ENCODE assay signal across 19 cellular contexts in genomic region chr6:22019877-22020276, GRCh38.
DNase-seq lines count a peak whose midpoint lies in the region; ATAC-seq, FAIRE-seq and TF ChIP-seq lines count a peak whose summit lies in the region.
"Had no signal": no experiment of that assay in that cellular context is flagged by ENCODE, and none has a peak within 500 bp of the region (broad histone marks: within the 10 kb centered on the region; RNA-seq: fewer than 3 reads in every experiment).

No MANE protein-coding gene starts in this region.

- H4K20me1 ChIP-seq in BLaER1 (peaks cover 4% of the 10 kb centered on the region; the same call in 1 of the 2 replicates), IMR-90 (ENCODE audit: insufficient read depth, low read length) (no peaks in the 10 kb centered on the region)

- no peak overlapping the region for H2AFZ ChIP-seq in IMR-90 (replicated peaks; ENCODE audit: low read length, poor library complexity)

- H3K4me3 ChIP-seq in BLaER1, result no peak overlapping the region
- H3K4me3 ChIP-seq in IMR-90 (ENCODE audit: insufficient read depth, low read depth, low read length), result no peak overlapping the region
- no peak overlapping the region for H3K4me3 ChIP-seq in esophagus muscularis mucosa

- DNase-seq in GM12891 (ENCODE audit: insufficient read length, low spot score) (no peak), IMR-90 (no peak), esophagus muscularis mucosa (ENCODE audit: extremely low spot score) (peak; percentile 74), KG1 (lab: John Stamatoyannopoulos, UW) (no peak)
- DNase-seq in central memory CD4-positive, alpha-beta T cell, result no peak
- DNase-seq: C1 segment of cervical spinal cord; Calu3; CD4-positive, alpha-beta memory T cell; COR-L47; DMS79 treated with DMSO at 0.1 percent for 48 hours; GOT3; H7; HCEC 1CT had no signal

- peak overlapping the region; percentile 2 for H2AK5ac ChIP-seq in IMR-90 (ENCODE audit: low read depth, low read length)

- 0 out of 2 replicates have a peak overlapping the region, but pooled peaks have one; percentile 0 for H2BK120ac ChIP-seq in IMR-90 (ENCODE audit: low read depth, low read length)

- H2BK15ac ChIP-seq in IMR-90 (ENCODE audit: low read depth, low read length), result no peak overlapping the region; the same call in 2 of the 3 replicates

- H3K4me1 ChIP-seq in BLaER1 (peaks cover 32% of the 10 kb centered on the region), IMR-90 (ENCODE audit: control insufficient read depth, insufficient read depth, low read length) (peaks cover 8% of the 10 kb centered on the region; the same call in 1 of the 2 replicates), esophagus muscularis mucosa (peaks cover 0 to 21% (median 11%) of the 10 kb centered on the region in 4 donors)

- H3K18ac ChIP-seq in IMR-90 (ENCODE audit: low read depth, low read length), result 0 out of 2 replicates have a peak overlapping the region, but pooled peaks have one; percentile 4

- in situ Hi-C loops in IMR-90 (cut with MboI; ENCODE audit: low sequenced_read_pairs), result no loop called here

- H4K8ac ChIP-seq in IMR-90 (ENCODE audit: low read depth in 2 of 2, low read length in 2 of 2), result peak overlapping the region in 1 of 2 experiments; percentile 37; a peak in 1 of 4 replicates

- dilution Hi-C loops in IMR-90 (cut with HindIII; ENCODE audit: low sequenced_read_pairs, unreplicated experiment), result no loop called here

- H3K79me1 ChIP-seq in IMR-90 (ENCODE audit: low read depth in 1 of 2, low read length in 2 of 2), result no peaks in the 10 kb centered on the region

- no peak overlapping the region for H3K9ac ChIP-seq in BLaER1
- no peak overlapping the region for H3K9ac ChIP-seq in IMR-90 (ENCODE audit: low read depth, low read length)

- no peak for TF ChIP-seq RAD21 in IMR-90 (IDR thresholded peaks at IDR 0.05; ENCODE audit: low read length)

- ATAC-seq in IMR-90 (ENCODE audit: low read depth), result no peak
- ATAC-seq in HG03457 (IDR thresholded peaks at IDR 0.05; ENCODE audit: unreplicated experiment), result no peak
- ATAC-seq in GM18517 (IDR thresholded peaks at IDR 0.05; ENCODE audit: unreplicated experiment), result no peak

- POLR2A ChIA-PET in IMR-90 (lab: Charles Lee; ENCODE audit: unreplicated experiment), result no interaction called here

- no peaks in the 10 kb centered on the region for H3K27me3 ChIP-seq in BLaER1
- no peaks in the 10 kb centered on the region for H3K27me3 ChIP-seq in IMR-90 (ENCODE audit: control insufficient read depth, insufficient read depth, low read length)
- no peaks in the 10 kb centered on the region for H3K27me3 ChIP-seq in esophagus muscularis mucosa

- no peak overlapping the region for H3K4ac ChIP-seq in IMR-90 (ENCODE audit: low read depth, low read length)

- no peaks in the 10 kb centered on the region; the same call in 1 of the 2 replicates for H3K9me1 ChIP-seq in IMR-90 (ENCODE audit: insufficient read depth, low read length)

- TF ChIP-seq POLR2A in GM12891 (IDR thresholded peaks at IDR 0.05; ENCODE audit: low read depth, low read length) (no peak), IMR-90 (IDR thresholded peaks at IDR 0.05; ENCODE audit: low read depth, low read length) (no peak), esophagus muscularis mucosa (IDR thresholded peaks at IDR 0.05; ENCODE audit: low read depth) (no peak)

- H3K27ac ChIP-seq in BLaER1 (0 out of 2 replicates have a peak overlapping the region, but pooled peaks have one; percentile 24), IMR-90 (ENCODE audit: insufficient read depth, low read length) (no peak overlapping the region), esophagus muscularis mucosa (replicated peaks in 1 of 4) (no peak overlapping the region)
- H3K27ac ChIP-seq: 22Rv1 had no signal

- H2AK9ac ChIP-seq in IMR-90 (replicated peaks; ENCODE audit: low read depth, low read length, poor library complexity), result no peak overlapping the region

- H2BK5ac ChIP-seq in IMR-90 (ENCODE audit: low read depth, low read length, poor library complexity, severe bottlenecking), result no peak overlapping the region

- TF ChIP-seq EP300 in esophagus muscularis mucosa (IDR thresholded peaks at IDR 0.05), result no peak

- H3K56ac ChIP-seq in IMR-90 (ENCODE audit: extremely low read depth, insufficient read depth, low read length), result no peak overlapping the region

- TF ChIP-seq CTCF in IMR-90 (conservative IDR thresholded peaks at IDR 0.05; ENCODE audit: low read depth, low read length) (no peak), esophagus muscularis mucosa (IDR thresholded peaks at IDR 0.05) (no peak)

- H3K9me3 ChIP-seq in BLaER1 (peaks cover 15% of the 10 kb centered on the region), IMR-90 (ENCODE audit: control insufficient read depth, insufficient read depth, low read length) (peaks cover 5% of the 10 kb centered on the region), esophagus muscularis mucosa (peaks cover 0 to 11% (median 4%) of the 10 kb centered on the region in 4 donors)

- H4K91ac ChIP-seq in IMR-90 (ENCODE audit: insufficient read depth, low read depth, low read length), result no peak overlapping the region

- H3K4me2 ChIP-seq in BLaER1, result peak overlapping the region; percentile 29; the same call in 1 of the 2 replicates
- no peak overlapping the region for H3K4me2 ChIP-seq in IMR-90 (ENCODE audit: low read depth, low read length)

- no peak overlapping the region for H3K23ac ChIP-seq in IMR-90 (ENCODE audit: low read depth, low read length)

- peak; percentile 41 for FAIRE-seq in GM12891 (lab: Jason Lieb, UNC)
- FAIRE-seq: A204.1, G401.6 had no signal

- no peak overlapping the region for H4K5ac ChIP-seq in IMR-90 (ENCODE audit: low read depth, low read length)

- H3K36me3 ChIP-seq in BLaER1 (peaks cover 73% of the 10 kb centered on the region), IMR-90 (ENCODE audit: control insufficient read depth, insufficient read depth, low read length) (peaks cover 9% of the 10 kb centered on the region; the same call in 1 of the 2 replicates), esophagus muscularis mucosa (peaks cover 0 to 14% (median 3%) of the 10 kb centered on the region in 4 donors)

- peak overlapping the region; percentile 64; the same call in 1 of the 2 replicates for H2BK20ac ChIP-seq in IMR-90 (ENCODE audit: low read depth, low read length)

- H3K14ac ChIP-seq in IMR-90 (replicated peaks; ENCODE audit: low read depth, low read length), result no peak overlapping the region

- intact Hi-C loops in IMR-90 (cut with micrococcal nuclease), result no loop called here
- intact Hi-C loops in esophagus muscularis mucosa (cut with DNase I), result no loop called here

- CTCF ChIA-PET in IMR-90 (lab: Yijun Ruan, JAX), result no interaction called here

- WGBS in IMR-90 (ENCODE audit: extremely low coverage in 2 of 2, insufficient read length in 1 of 2), 2 experiments, result no CpG with 5 or more reads among the region's 5 CpGs
- WGBS in esophagus muscularis mucosa, result 97% methylated on average over 5 of the region's 5 CpGs

- no TSS peak for BruUV-seq in IMR-90 (replicated peaks; lab: Mats Ljungman, UMichigan)

TF ChIP-seq in GM12891, 5 proteins besides CTCF, POLR2A, EP300 and RAD21:
- no peak for TF ChIP-seq POU2F2 (IDR thresholded peaks at IDR 0.05; ENCODE audit: low read depth, low read length)
- no peak for TF ChIP-seq POLR2AphosphoS5 (IDR thresholded peaks at IDR 0.05; ENCODE audit: low read depth, low read length)
- no peak for TF ChIP-seq PAX5 (IDR thresholded peaks at IDR 0.05; ENCODE audit: insufficient read depth, low read length, severe bottlenecking)
- no peak for TF ChIP-seq SPI1 (IDR thresholded peaks at IDR 0.05; ENCODE audit: low read depth, low read length)
- no peak for TF ChIP-seq TAF1 (IDR thresholded peaks at IDR 0.05; ENCODE audit: low read depth, low read length)

TF ChIP-seq in IMR-90, 13 proteins besides CTCF, POLR2A, EP300 and RAD21:
- TF ChIP-seq MAFK (IDR thresholded peaks at IDR 0.05; ENCODE audit: low read depth, low read length) (no peak), CEBPB (IDR thresholded peaks at IDR 0.05; ENCODE audit: low read depth, low read length) (no peak)
